Comparison of ENCODE assay signal across 23 cellular contexts in genomic region chr4:17528526-17529165, GRCh38. TPM values are rescaled to one million over a fixed set of nuclear protein-coding genes. Genes with fewer than 3 reads are reported as not detected.
"Had no signal": no experiment of that assay in that cellular context is flagged by ENCODE, and none has a peak within 500 bp of the region (broad histone marks: within the 10 kb centered on the region; RNA-seq: fewer than 3 reads in every experiment).

No MANE protein-coding gene starts in this region.

- DNase-seq: KBM-7, MV-4-11, NCI-H1048, NCI-H1105, NCI-H1417, NCI-H1436 treated with DMSO at 0.1 percent for 48 hours, NCI-H1694, NCI-H187 treated with DMSO at 0.1 percent for 48 hours, NCI-H2029 treated with DMSO at 0.1 percent for 48 hours, NCI-H345, NCI-H446 treated with DMSO at 0.1 percent for 48 hours, NCI-H510A treated with DMSO at 0.1 percent for 48 hours, NCI-H526, Right ventricle myocardium superior, RPMI8226, SIG-M5, SK-N-SH, SW 1271 had no signal

- H3K36me3 ChIP-seq: SJSA1 had no signal

- H3K27ac ChIP-seq: SJSA1 had no signal

- H3K9ac ChIP-seq: SK-N-SH had no signal

- H3K4me1 ChIP-seq: SJSA1 had no signal

- FAIRE-seq: RCC 7860 had no signal

- H3K4me2 ChIP-seq: SK-N-SH had no signal

- H3K27me3 ChIP-seq: SJSA1 had no signal

- H3K9me3 ChIP-seq: SJSA1, SK-N-SH had no signal

- H3K4me3 ChIP-seq: SJSA1 had no signal

RNA-seq across cellular contexts. Expression of gene CLRN2, which starts 13.7 kb away (rescaled TPM):
- total RNA-seq: HT1080, LHCN-M2, MCF 10A, Right ventricle myocardium superior, SJSA1 had no signal
- polyA plus RNA-seq: SK-N-SH had no signal
